ENCODE assay signal across 1 cellular context in the genomic region with DNA sequence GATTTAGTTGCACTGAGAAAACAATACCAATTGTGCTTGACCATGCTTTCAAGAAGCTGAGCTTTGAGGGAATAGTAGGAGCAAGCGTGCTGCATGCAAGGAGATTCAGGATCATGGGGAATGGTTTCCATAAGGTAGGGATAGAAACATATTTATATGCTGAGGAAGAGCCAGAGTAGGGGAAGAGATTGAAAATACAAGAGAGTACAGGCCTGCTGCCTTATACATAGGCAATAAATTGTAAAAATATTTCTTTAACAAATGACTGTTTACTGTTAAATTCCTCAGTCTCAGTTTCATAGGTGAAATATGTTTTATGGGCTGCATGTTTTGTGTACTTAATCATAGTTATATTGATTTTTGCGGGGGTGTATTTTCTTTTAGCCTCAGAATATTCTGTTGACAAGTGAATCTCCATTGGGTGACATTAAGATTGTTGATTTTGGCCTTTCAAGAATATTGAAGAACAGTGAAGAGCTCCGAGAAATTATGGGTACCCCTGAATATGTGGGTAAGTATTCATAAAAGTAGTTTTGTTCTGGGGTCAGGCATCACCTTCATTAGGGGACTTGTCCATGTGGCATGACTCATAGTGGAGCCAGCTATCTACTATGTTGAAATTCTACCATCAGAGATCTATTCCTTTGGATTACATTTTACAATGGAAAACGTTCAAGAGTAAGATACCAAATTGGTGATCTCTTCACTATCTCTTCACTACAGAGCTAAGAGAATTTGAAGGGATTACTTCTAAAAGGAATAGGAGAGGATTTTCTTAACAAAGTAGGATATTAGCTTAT.
TF ChIP-seq lines count a peak whose summit lies in the region.

No MANE protein-coding gene starts in this region.

TF ChIP-seq in A549, 52 proteins besides CTCF, POLR2A, EP300 and RAD21:
- TF ChIP-seq MYC (IDR thresholded peaks at IDR 0.05; ENCODE audit: borderline replicate concordance, low read length) (no peak), CBX8 (IDR thresholded peaks at IDR 0.05) (no peak), FOSL2 (IDR thresholded peaks at IDR 0.05) (no peak), FOSL2 (CRISPR knock-in tag; IDR thresholded peaks at IDR 0.05) (peak; percentile 46; the same call in 1 of the 2 replicates)
- TF ChIP-seq, protein P1, sequence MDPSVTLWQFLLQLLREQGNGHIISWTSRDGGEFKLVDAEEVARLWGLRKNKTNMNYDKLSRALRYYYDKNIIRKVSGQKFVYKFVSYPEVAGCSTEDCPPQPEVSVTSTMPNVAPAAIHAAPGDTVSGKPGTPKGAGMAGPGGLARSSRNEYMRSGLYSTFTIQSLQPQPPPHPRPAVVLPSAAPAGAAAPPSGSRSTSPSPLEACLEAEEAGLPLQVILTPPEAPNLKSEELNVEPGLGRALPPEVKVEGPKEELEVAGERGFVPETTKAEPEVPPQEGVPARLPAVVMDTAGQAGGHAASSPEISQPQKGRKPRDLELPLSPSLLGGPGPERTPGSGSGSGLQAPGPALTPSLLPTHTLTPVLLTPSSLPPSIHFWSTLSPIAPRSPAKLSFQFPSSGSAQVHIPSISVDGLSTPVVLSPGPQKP (IDR thresholded peaks at IDR 0.05; ENCODE audit: low read depth, low read length), result no peak
